Comparison of ENCODE assay signal across 28 cellular contexts in genomic region chr9:121404906-121405305, GRCh38.
"Had no signal": no experiment of that assay in that cellular context is flagged by ENCODE, and none has a peak within 500 bp of the region (broad histone marks: within the 10 kb centered on the region; RNA-seq: fewer than 3 reads in every experiment).

No MANE protein-coding gene starts in this region.

- H3K27ac ChIP-seq: dorsolateral prefrontal cortex, epithelial cell of prostate, gastroesophageal sphincter, heart left ventricle, hepatocyte, left lung, ovary, psoas muscle, sigmoid colon, stomach, thyroid gland had no signal

- H3K4me1 ChIP-seq: gastroesophageal sphincter, sigmoid colon, thyroid gland had no signal

- DNase-seq: dorsolateral prefrontal cortex; effector CD4-positive, alpha-beta T cell; foreskin fibroblast; heart left ventricle; left cardiac atrium; left lung; mesendoderm; midbrain; natural killer cell; occipital lobe; ovary; posterior cingulate gyrus; psoas muscle; right cardiac atrium; sigmoid colon; stimulated activated CD4-positive, alpha-beta T cell treated with anti-CD3 and anti-CD28 coated beads, Interleukin-2, amount 100 ng/mL, for 24 hours; stimulated activated CD4-positive, alpha-beta T cell treated with anti-CD3 and anti-CD28 coated beads, Interleukin-4, amount 100 ng/mL, for 24 hours; stimulated activated naive CD4-positive, alpha-beta T cell treated with Interleukin-2 at 50 U/mL for 16 hours; stomach; thyroid gland had no signal

- FAIRE-seq: colon, islet of Langerhans had no signal

- H3K36me3 ChIP-seq: gastroesophageal sphincter, heart left ventricle, left lung, ovary, sigmoid colon, stomach, thyroid gland had no signal

- H3K9me3 ChIP-seq: gastroesophageal sphincter, left lung, ovary, psoas muscle, sigmoid colon, thyroid gland had no signal

- H3K9me3 Mint-ChIP-seq: type B pancreatic cell had no signal

- ATAC-seq: esophagus mucosa; gastroesophageal sphincter; heart left ventricle; left cardiac atrium; left lung; natural killer cell; psoas muscle; right cardiac atrium; stimulated activated effector memory CD8-positive, alpha-beta T cell treated with anti-CD3 and anti-CD28 coated beads, Interleukin-12 subunit alpha, Interleukin-12 subunit beta, amount 100 ng/mL, for 72 hours had no signal

- H3K4me3 ChIP-seq: dorsolateral prefrontal cortex, gastroesophageal sphincter, heart left ventricle, hepatocyte, left lung, ovary, psoas muscle, sigmoid colon, stomach, thyroid gland had no signal

- H3K4me3 Mint-ChIP-seq: natural killer cell; stimulated activated effector memory CD8-positive, alpha-beta T cell treated with anti-CD3 and anti-CD28 coated beads, Interleukin-12 subunit alpha, Interleukin-12 subunit beta, amount 100 ng/mL, for 72 hours; type B pancreatic cell had no signal

- H3K27me3 ChIP-seq: dorsolateral prefrontal cortex, gastroesophageal sphincter, heart left ventricle, hepatocyte, left lung, ovary, sigmoid colon, stomach, thyroid gland had no signal

- H3K27ac Mint-ChIP-seq: natural killer cell; stimulated activated effector memory CD8-positive, alpha-beta T cell treated with anti-CD3 and anti-CD28 coated beads, Interleukin-12 subunit alpha, Interleukin-12 subunit beta, amount 100 ng/mL, for 72 hours; type B pancreatic cell had no signal

- H2AFZ ChIP-seq: hepatocyte had no signal

- H3K4me1 Mint-ChIP-seq: natural killer cell; stimulated activated effector memory CD8-positive, alpha-beta T cell treated with anti-CD3 and anti-CD28 coated beads, Interleukin-12 subunit alpha, Interleukin-12 subunit beta, amount 100 ng/mL, for 72 hours had no signal

- H3K4me2 ChIP-seq: hepatocyte had no signal

- H3K36me3 Mint-ChIP-seq: natural killer cell; stimulated activated effector memory CD8-positive, alpha-beta T cell treated with anti-CD3 and anti-CD28 coated beads, Interleukin-12 subunit alpha, Interleukin-12 subunit beta, amount 100 ng/mL, for 72 hours; type B pancreatic cell had no signal

- H3K79me2 ChIP-seq: hepatocyte had no signal
